Comparison of ENCODE assay signal across 11 cellular contexts in the genomic region with DNA sequence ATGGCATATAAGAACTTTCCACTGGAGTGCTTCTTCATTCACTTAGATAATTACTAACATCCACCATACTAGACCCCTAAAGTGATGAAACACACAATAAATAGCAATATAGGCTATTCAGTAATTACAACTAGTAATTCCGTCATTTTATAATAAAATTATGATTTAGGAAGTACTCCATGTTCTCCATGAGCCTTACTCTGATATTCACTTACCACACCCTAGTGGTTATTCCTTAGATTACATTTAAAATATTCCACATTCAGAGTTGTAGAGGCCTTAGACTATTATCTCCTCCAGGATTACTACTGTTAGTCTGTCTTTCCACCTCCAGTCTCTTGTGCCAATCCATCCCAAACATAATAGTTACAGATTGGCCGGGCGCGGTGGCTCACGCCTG.
A peak's percentile ranks its signal among the peaks of the same experiment; 100 is the strongest.
DNase-seq lines count a peak whose midpoint lies in the region; ATAC-seq and TF ChIP-seq lines count a peak whose summit lies in the region.
"Had no signal": no experiment of that assay in that cellular context is flagged by ENCODE, and none has a peak within 500 bp of the region (broad histone marks: within the 10 kb centered on the region; RNA-seq: fewer than 3 reads in every experiment).

No MANE protein-coding gene starts in this region.

- no peaks in the 10 kb centered on the region for H3K27me3 Mint-ChIP-seq in activated CD4-positive, alpha-beta T cell treated with anti-CD3 and anti-CD28 coated beads for 36 hours

- POLR2A ChIA-PET in PC-9 (lab: Charles Lee; ENCODE audit: unreplicated experiment) = no interaction called here
- POLR2A ChIA-PET in activated CD4-positive, alpha-beta T cell treated with anti-CD3 and anti-CD28 coated beads for 36 hours (lab: Charles Lee) = no interaction called here

- no peaks in the 10 kb centered on the region for H3K9me3 Mint-ChIP-seq in activated CD4-positive, alpha-beta T cell treated with anti-CD3 and anti-CD28 coated beads for 36 hours (ENCODE audit: low read depth)

- H3K9me3 ChIP-seq in PC-9 (ENCODE audit: insufficient read depth, low read depth) = no peaks in the 10 kb centered on the region
- H3K9me3 ChIP-seq in MG63 = no peaks in the 10 kb centered on the region
- H3K9me3 ChIP-seq: thoracic aorta had no signal

- H4K20me1 ChIP-seq in PC-9 (ENCODE audit: insufficient read depth) = peaks cover 18% of the 10 kb centered on the region

- no peaks in the 10 kb centered on the region for H3K27me3 ChIP-seq in PC-9 (ENCODE audit: insufficient read depth, low read depth)
- no peaks in the 10 kb centered on the region for H3K27me3 ChIP-seq in MG63

- H3F3A ChIP-seq in PC-9 (ENCODE audit: insufficient read depth, low read depth) = peaks cover 47% of the 10 kb centered on the region; the same call in 1 of the 2 replicates

- H3K27ac ChIP-seq in 22Rv1 (no peak overlapping the region), PC-9 (no peak overlapping the region)
- H3K27ac ChIP-seq: thoracic aorta had no signal

- no peak overlapping the region for H2AFZ ChIP-seq in PC-9

- H3K9me2 ChIP-seq in PC-9 (ENCODE audit: insufficient read depth) = no peaks in the 10 kb centered on the region

- BruUV-seq in PC-9 (replicated peaks; lab: Mats Ljungman, UMichigan) = no TSS peak

- H3K27ac Mint-ChIP-seq in activated CD4-positive, alpha-beta T cell treated with anti-CD3 and anti-CD28 coated beads for 36 hours = no peak overlapping the region

- in situ Hi-C loops in G401 (cut with HindIII; ENCODE audit: low sequenced_read_pairs) = no loop called here

- H3K4me2 ChIP-seq in PC-9 = no peak overlapping the region

- DNase-seq in EH (ENCODE audit: low read depth) (peak; percentile 21), PC-9 (no peak), foreskin fibroblast (peak in 1 of 2 donors; percentile 24), COLO829 (ENCODE audit: low spot score) (no peak), G401 (ENCODE audit: low spot score) (no peak), MG63 (no peak)
- no peak for DNase-seq in activated CD4-positive, alpha-beta T cell treated with anti-CD3 and anti-CD28 coated beads for 36 hours
- DNase-seq: NCI-H2029 treated with DMSO at 0.1 percent for 48 hours, retina had no signal

- H3K36me3 ChIP-seq in PC-9 (ENCODE audit: low read depth) (peaks cover 41% of the 10 kb centered on the region), MG63 (peaks cover 48% of the 10 kb centered on the region)

- peaks cover 27% of the 10 kb centered on the region for H3K36me3 Mint-ChIP-seq in activated CD4-positive, alpha-beta T cell treated with anti-CD3 and anti-CD28 coated beads for 36 hours (ENCODE audit: low read depth)

- no peak for ATAC-seq in activated CD4-positive, alpha-beta T cell treated with anti-CD3 and anti-CD28 coated beads for 36 hours

- peaks cover 33% of the 10 kb centered on the region for H3K4me1 Mint-ChIP-seq in activated CD4-positive, alpha-beta T cell treated with anti-CD3 and anti-CD28 coated beads for 36 hours

- TF ChIP-seq CTCF in 22Rv1 (IDR thresholded peaks at IDR 0.05) (peak; percentile 42), PC-9 (conservative IDR thresholded peaks at IDR 0.05) (peak; percentile 59), foreskin fibroblast (IDR thresholded peaks at IDR 0.05; ENCODE audit: low read depth, low read length) (peak; percentile 12)

- H3K4me3 Mint-ChIP-seq in activated CD4-positive, alpha-beta T cell treated with anti-CD3 and anti-CD28 coated beads for 36 hours = no peak overlapping the region

- CTCF ChIA-PET in PC-9 (lab: Charles Lee) = no interaction called here
- CTCF ChIA-PET in activated CD4-positive, alpha-beta T cell treated with anti-CD3 and anti-CD28 coated beads for 36 hours (lab: Charles Lee) = interaction anchor here (1.3 to 1.4 kb wide), 2 partner anchors 10 to 17 kb away, joined by 4 read pairs; no protein-coding TSS in a partner anchor

- H3K79me2 ChIP-seq in PC-9 (ENCODE audit: low read depth) = 0 out of 2 replicates have a peak, but pooled peaks cover 4% of the 10 kb centered on the region

- intact Hi-C loops in PC-9 (cut with micrococcal nuclease; ENCODE audit: unreplicated experiment) = loop anchor here (5.0 kb wide), 1 partner anchor 131 kb away; a partner anchor contains a TSS
- intact Hi-C loops in activated CD4-positive, alpha-beta T cell treated with anti-CD3 and anti-CD28 coated beads for 36 hours (cut with DNase I, micrococcal nuclease) = no loop called here

- no peak overlapping the region for H3K4me3 ChIP-seq in PC-9
- no peak overlapping the region for H3K4me3 ChIP-seq in foreskin fibroblast (ENCODE audit: low read depth in 1 of 2, low read length in 2 of 2)
- no peak overlapping the region for H3K4me3 ChIP-seq in MG63
- H3K4me3 ChIP-seq: thoracic aorta had no signal

- H3K4me1 ChIP-seq in PC-9 (replicated peaks; ENCODE audit: insufficient read depth) = peaks cover 12% of the 10 kb centered on the region
